8 cellular contexts compared by ENCODE assay signal in the genomic region with DNA sequence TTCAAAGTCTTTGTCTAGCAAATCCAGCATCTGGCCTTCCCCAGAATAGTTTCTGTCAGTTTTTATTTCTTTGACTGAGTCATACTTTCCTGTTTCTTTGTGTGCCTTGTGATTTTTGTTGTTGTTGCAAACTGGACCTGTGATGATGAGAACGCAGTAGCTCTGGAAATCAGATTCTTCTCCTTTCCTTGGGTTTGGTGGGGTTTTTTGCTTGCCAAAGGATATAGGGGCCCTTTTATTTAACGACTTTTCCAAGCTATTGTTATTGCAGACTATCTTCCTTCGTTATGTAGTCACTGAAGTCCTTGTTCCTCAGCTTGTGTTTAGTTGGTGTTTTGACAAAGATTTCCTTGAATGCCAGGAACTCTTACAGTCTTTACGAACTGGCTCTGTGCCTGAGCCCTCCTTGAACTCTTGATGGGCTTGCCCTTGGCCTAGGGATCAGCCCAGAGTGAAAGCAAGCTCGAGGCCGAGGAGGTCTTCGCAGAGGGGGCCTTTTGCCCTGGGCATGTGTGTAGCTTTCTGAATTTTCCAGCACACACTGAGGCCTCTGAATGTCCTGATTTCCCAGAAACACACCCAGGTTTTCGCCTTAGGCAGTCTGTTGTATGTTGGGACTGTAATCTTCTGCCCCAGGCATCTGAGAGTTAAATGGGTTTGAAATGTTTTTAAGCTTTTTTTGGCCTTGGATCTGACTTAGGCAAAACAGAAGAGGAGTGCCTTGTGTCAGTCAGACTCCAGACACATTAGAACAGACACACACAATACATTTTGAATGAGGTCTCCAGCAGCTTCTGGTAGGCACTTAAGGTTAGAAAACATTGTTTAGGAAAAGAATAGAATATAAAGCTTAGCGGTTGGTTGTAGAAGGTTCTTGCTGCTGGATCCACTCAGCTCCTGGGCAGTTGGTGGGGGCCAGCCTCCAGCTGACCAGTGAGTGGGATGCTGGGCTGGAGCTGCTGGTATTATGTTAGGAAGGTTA. TPM values are rescaled to one million over a fixed set of nuclear protein-coding genes. Genes with fewer than 3 reads are reported as not detected.
DNase-seq lines count a peak whose midpoint lies in the region; ATAC-seq, FAIRE-seq and TF ChIP-seq lines count a peak whose summit lies in the region.

No MANE protein-coding gene starts in this region.

- TSS peak; percentile 21 for BruUV-seq in OCI-LY7 (replicated peaks; lab: Mats Ljungman, UMichigan)

- H3K27me3 Mint-ChIP-seq in nephron (ENCODE audit: low read depth): no peaks in the 10 kb centered on the region

- H4K20me1 ChIP-seq in BLaER1 treated with 17β-estradiol and CSF1 and Interleukin-3, amounts not matched to agents 10 nM and 100 nM: peaks cover 41 to 100% (median 100%) of the 10 kb centered on the region in 11 experiments; a peak in 21 of 22 replicates
- peaks cover 48% of the 10 kb centered on the region for H4K20me1 ChIP-seq in OCI-LY7 (ENCODE audit: insufficient read depth, low read length)

- peaks cover 100% of the 10 kb centered on the region for H3K79me2 ChIP-seq in OCI-LY7 (ENCODE audit: insufficient read depth, low read depth, low read length)

- FAIRE-seq in endometrium (lab: Jason Lieb, UNC): peak; percentile 74

- H3K9ac ChIP-seq in BLaER1 treated with 17β-estradiol and CSF1 and Interleukin-3, amounts not matched to agents 10 nM and 100 nM: peak overlapping the region; percentile 61 to 87 (median 76)

- H3K27me3 ChIP-seq in BLaER1 treated with 17β-estradiol and CSF1 and Interleukin-3, amounts not matched to agents 10 nM and 100 nM: no peaks in the 10 kb centered on the region

- peaks cover 6% of the 10 kb centered on the region for H3K36me3 Mint-ChIP-seq in nephron (ENCODE audit: low read depth)

- no peaks in the 10 kb centered on the region for H3K9me3 Mint-ChIP-seq in nephron

- POLR2A ChIA-PET in OCI-LY7 (lab: Charles Lee): interaction anchor here (0.5 to 2.5 kb wide), 7 partner anchors 8 to 170 kb away, joined by 3 to 13 read pairs (median 3); a partner anchor contains a TSS

- peak overlapping the region in 4 of 10 experiments; percentile 8 to 35 (median 20); a peak in 4 of 20 replicates for H3K4me3 ChIP-seq in BLaER1 treated with 17β-estradiol and CSF1 and Interleukin-3, amounts not matched to agents 10 nM and 100 nM
- H3K4me3 ChIP-seq in OCI-LY7 (ENCODE audit: low read depth, low read length, poor library complexity, severe bottlenecking): no peak overlapping the region

- DNase-seq in OCI-LY7 (ENCODE audit: low spot score) (no peak), putamen (ENCODE audit: low spot score) (no peak), NCI-H1092 (lab: John Stamatoyannopoulos, UW) (no peak), NCI-H774 (lab: John Stamatoyannopoulos, UW) (no peak)

- intact Hi-C loops in OCI-LY7 (cut with micrococcal nuclease; ENCODE audit: unreplicated experiment): no loop called here

- H3K36me3 ChIP-seq in BLaER1 treated with 17β-estradiol and CSF1 and Interleukin-3, amounts not matched to agents 10 nM and 100 nM: peaks cover 0 to 21% (median 6%) of the 10 kb centered on the region in 11 experiments; a peak in 10 of 22 replicates
- peaks cover 24% of the 10 kb centered on the region; the same call in 1 of the 2 replicates for H3K36me3 ChIP-seq in OCI-LY7 (ENCODE audit: insufficient read depth, low read length)

- ATAC-seq in HG02973 (IDR thresholded peaks at IDR 0.05; ENCODE audit: unreplicated experiment): no peak

- peak overlapping the region; percentile 66 to 95 (median 86) for H3K27ac ChIP-seq in BLaER1 treated with 17β-estradiol and CSF1 and Interleukin-3, amounts not matched to agents 10 nM and 100 nM
- H3K27ac ChIP-seq in OCI-LY7 (ENCODE audit: low read depth, low read length, poor library complexity, severe bottlenecking): peak overlapping the region; percentile 22

- peak overlapping the region; percentile 50 to 91 (median 84) for H3K4me2 ChIP-seq in BLaER1 treated with 17β-estradiol and CSF1 and Interleukin-3, amounts not matched to agents 10 nM and 100 nM
- peak overlapping the region; percentile 5 for H3K4me2 ChIP-seq in OCI-LY7 (ENCODE audit: low read length)

- no peak overlapping the region for H2AFZ ChIP-seq in OCI-LY7 (ENCODE audit: low read length)

- H3K9me3 ChIP-seq in BLaER1 treated with 17β-estradiol and CSF1 and Interleukin-3, amounts not matched to agents 10 nM and 100 nM (replicated peaks in 1 of 11): no peaks in the 10 kb centered on the region
- H3K9me3 ChIP-seq in OCI-LY7 (ENCODE audit: low read length): no peaks in the 10 kb centered on the region

- H3K4me3 Mint-ChIP-seq in nephron: peak overlapping the region in 1 of 3 experiments; percentile 21

- H3K4me1 Mint-ChIP-seq in nephron: peaks cover 50% of the 10 kb centered on the region

- H3K4me1 ChIP-seq in BLaER1 treated with 17β-estradiol and CSF1 and Interleukin-3, amounts not matched to agents 10 nM and 100 nM: peaks cover 74 to 100% (median 93%) of the 10 kb centered on the region in 10 experiments
- peaks cover 69% of the 10 kb centered on the region for H3K4me1 ChIP-seq in OCI-LY7 (ENCODE audit: insufficient read depth, low read length, poor library complexity, severe bottlenecking)

- TF ChIP-seq CTCF in OCI-LY7 (conservative IDR thresholded peaks at IDR 0.05; ENCODE audit: low read length) (no peak), nephron (IDR thresholded peaks at IDR 0.05; ENCODE audit: unreplicated experiment in 3 of 3) (no peak)

- H3K9me2 ChIP-seq in OCI-LY7 (ENCODE audit: insufficient read depth, low read length): no peaks in the 10 kb centered on the region

- CTCF ChIA-PET in OCI-LY7 (lab: Charles Lee; ENCODE audit: unreplicated experiment): interaction anchor here (1.6 kb wide), 1 partner anchor 14 kb away, joined by 4 read pairs; no protein-coding TSS in a partner anchor

- H3K27ac Mint-ChIP-seq in nephron: peak overlapping the region; percentile 86 to 94 (median 93)

RNA-seq across cellular contexts. Expression of a gene that starts 17.0 kb away (rescaled TPM):
- total RNA-seq in OCI-LY7 (2014; rRNA removed; shearing (Covaris generic)): 62.4 and 76.2 TPM in 2 replicates
- total RNA-seq in OCI-LY7 (2022): 144 and 148 TPM in 2 replicates
